1 cellular context compared by ENCODE assay signal in the genomic region with DNA sequence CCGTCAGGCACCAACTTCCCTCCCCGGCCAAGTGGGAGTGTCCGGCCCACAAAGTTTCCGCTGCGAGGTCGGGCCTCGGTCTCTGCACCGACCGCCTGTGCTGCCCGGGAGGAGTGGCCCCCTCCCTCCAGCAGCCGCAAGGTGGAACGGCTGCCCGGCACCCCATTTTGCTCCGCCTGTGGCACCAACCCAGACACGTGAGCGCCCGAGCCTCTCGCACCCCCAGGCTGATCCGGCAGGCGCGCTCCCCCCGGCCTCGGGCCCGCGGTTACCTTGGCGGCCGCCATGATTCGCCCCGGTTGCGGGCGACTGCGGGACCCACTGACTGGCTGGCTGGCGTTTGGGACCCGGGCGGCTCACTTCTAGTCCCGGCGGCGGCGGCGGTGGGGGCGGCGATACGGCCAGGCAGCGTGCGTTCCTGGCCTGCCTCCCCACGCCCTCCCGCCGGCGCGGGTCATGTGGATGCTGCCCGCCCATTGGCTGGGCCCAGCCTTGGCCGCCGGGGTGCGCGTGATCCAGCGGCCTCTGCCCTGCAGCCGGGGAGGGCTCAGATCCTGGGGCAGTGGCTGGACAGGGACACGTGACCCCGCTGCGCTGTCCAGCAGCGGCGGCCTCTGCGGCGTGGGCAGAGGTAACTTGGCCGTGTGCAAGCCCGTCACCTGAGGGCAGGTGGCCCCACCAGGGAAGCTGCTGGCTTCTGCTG.
TF ChIP-seq lines count a peak whose summit lies in the region.

A gene with protein sequence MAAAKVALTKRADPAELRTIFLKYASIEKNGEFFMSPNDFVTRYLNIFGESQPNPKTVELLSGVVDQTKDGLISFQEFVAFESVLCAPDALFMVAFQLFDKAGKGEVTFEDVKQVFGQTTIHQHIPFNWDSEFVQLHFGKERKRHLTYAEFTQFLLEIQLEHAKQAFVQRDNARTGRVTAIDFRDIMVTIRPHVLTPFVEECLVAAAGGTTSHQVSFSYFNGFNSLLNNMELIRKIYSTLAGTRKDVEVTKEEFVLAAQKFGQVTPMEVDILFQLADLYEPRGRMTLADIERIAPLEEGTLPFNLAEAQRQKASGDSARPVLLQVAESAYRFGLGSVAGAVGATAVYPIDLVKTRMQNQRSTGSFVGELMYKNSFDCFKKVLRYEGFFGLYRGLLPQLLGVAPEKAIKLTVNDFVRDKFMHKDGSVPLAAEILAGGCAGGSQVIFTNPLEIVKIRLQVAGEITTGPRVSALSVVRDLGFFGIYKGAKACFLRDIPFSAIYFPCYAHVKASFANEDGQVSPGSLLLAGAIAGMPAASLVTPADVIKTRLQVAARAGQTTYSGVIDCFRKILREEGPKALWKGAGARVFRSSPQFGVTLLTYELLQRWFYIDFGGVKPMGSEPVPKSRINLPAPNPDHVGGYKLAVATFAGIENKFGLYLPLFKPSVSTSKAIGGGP (minus strand): TSS at position 429 of the 703 bp plus-strand sequence. CDS start 142 bp downstream, at position 287.

TF ChIP-seq in HEK293, 187 proteins besides CTCF, POLR2A, EP300 and RAD21 (continued from another document and continues in another):
- TF ChIP-seq ZNF664 (tag by site-specific recombination; IDR thresholded peaks at IDR 0.05), result no peak
- TF ChIP-seq GLI4 (tag by site-specific recombination; IDR thresholded peaks at IDR 0.05), result peak; percentile 71; the same call in 1 of the 2 replicates
- TF ChIP-seq, protein P1, sequence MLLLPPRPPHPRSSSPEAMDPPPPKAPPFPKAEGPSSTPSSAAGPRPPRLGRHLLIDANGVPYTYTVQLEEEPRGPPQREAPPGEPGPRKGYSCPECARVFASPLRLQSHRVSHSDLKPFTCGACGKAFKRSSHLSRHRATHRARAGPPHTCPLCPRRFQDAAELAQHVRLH (tag by site-specific recombination; IDR thresholded peaks at IDR 0.05), result 0 out of 2 replicates have a peak, but pooled peaks have one; percentile 8
- TF ChIP-seq SETDB1 (IDR thresholded peaks at IDR 0.05; ENCODE audit: insufficient read length, low read length), result no peak
- TF ChIP-seq ZNF610 (tag by site-specific recombination; IDR thresholded peaks at IDR 0.05; ENCODE audit: borderline replicate concordance), result peak; percentile 31; the same call in 1 of the 2 replicates
- TF ChIP-seq GLIS2 (tag by site-specific recombination; IDR thresholded peaks at IDR 0.05), result peak; percentile 84
- no peak for TF ChIP-seq ZFP41 (tag by site-specific recombination; IDR thresholded peaks at IDR 0.05; ENCODE audit: borderline replicate concordance)
- TF ChIP-seq ZNF561 (tag by site-specific recombination; IDR thresholded peaks at IDR 0.05; ENCODE audit: borderline replicate concordance), result peak; percentile 45; the same call in 1 of the 2 replicates
- TF ChIP-seq, protein P2, sequence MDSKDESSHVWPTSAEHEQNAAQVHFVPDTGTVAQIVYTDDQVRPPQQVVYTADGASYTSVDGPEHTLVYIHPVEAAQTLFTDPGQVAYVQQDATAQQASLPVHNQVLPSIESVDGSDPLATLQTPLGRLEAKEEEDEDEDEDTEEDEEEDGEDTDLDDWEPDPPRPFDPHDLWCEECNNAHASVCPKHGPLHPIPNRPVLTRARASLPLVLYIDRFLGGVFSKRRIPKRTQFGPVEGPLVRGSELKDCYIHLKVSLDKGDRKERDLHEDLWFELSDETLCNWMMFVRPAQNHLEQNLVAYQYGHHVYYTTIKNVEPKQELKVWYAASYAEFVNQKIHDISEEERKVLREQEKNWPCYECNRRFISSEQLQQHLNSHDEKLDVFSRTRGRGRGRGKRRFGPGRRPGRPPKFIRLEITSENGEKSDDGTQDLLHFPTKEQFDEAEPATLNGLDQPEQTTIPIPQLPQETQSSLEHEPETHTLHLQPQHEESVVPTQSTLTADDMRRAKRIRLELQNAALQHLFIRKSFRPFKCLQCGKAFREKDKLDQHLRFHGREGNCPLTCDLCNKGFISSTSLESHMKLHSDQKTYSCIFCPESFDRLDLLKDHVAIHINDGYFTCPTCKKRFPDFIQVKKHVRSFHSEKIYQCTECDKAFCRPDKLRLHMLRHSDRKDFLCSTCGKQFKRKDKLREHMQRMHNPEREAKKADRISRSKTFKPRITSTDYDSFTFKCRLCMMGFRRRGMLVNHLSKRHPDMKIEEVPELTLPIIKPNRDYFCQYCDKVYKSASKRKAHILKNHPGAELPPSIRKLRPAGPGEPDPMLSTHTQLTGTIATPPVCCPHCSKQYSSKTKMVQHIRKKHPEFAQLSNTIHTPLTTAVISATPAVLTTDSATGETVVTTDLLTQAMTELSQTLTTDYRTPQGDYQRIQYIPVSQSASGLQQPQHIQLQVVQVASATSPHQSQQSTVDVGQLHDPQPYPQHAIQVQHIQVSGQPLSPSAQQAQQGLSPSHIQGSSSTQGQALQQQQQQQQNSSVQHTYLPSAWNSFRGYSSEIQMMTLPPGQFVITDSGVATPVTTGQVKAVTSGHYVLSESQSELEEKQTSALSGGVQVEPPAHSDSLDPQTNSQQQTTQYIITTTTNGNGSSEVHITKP (tag by site-specific recombination; IDR thresholded peaks at IDR 0.05), result peak; percentile 81
- peak; percentile 97 for TF ChIP-seq ZNF341 (tag by site-specific recombination; IDR thresholded peaks at IDR 0.05; ENCODE audit: low read depth)
- peak; percentile 87 for TF ChIP-seq ZSCAN30 (tag by site-specific recombination; IDR thresholded peaks at IDR 0.05)
- peak; percentile 90 for TF ChIP-seq ZFP37 (tag by site-specific recombination; IDR thresholded peaks at IDR 0.05)
- no peak for TF ChIP-seq ZNF211 (tag by site-specific recombination; IDR thresholded peaks at IDR 0.05; ENCODE audit: low read depth)
- TF ChIP-seq, protein P3, sequence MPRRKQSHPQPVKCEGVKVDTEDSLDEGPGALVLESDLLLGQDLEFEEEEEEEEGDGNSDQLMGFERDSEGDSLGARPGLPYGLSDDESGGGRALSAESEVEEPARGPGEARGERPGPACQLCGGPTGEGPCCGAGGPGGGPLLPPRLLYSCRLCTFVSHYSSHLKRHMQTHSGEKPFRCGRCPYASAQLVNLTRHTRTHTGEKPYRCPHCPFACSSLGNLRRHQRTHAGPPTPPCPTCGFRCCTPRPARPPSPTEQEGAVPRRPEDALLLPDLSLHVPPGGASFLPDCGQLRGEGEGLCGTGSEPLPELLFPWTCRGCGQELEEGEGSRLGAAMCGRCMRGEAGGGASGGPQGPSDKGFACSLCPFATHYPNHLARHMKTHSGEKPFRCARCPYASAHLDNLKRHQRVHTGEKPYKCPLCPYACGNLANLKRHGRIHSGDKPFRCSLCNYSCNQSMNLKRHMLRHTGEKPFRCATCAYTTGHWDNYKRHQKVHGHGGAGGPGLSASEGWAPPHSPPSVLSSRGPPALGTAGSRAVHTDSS (tag by site-specific recombination; IDR thresholded peaks at IDR 0.05), result no peak
- peak; percentile 35; the same call in 1 of the 2 replicates for TF ChIP-seq SCRT2 (tag by site-specific recombination; IDR thresholded peaks at IDR 0.05)
- no peak for TF ChIP-seq ZNF404 (tag by site-specific recombination; IDR thresholded peaks at IDR 0.05)
- no peak for TF ChIP-seq SCRT1 (tag by site-specific recombination; IDR thresholded peaks at IDR 0.05; ENCODE audit: borderline replicate concordance)
- peak; percentile 51 for TF ChIP-seq KLF16 (tag by site-specific recombination; IDR thresholded peaks at IDR 0.05)
- 0 out of 2 replicates have a peak, but pooled peaks have one; percentile 23 for TF ChIP-seq ZNF677 (tag by site-specific recombination; IDR thresholded peaks at IDR 0.05)
- TF ChIP-seq ZNF362 (tag by site-specific recombination; IDR thresholded peaks at IDR 0.05), result no peak
- 0 out of 2 replicates have a peak, but pooled peaks have one; percentile 5 for TF ChIP-seq IKZF3 (tag by site-specific recombination; IDR thresholded peaks at IDR 0.05)
- TF ChIP-seq, protein P4, sequence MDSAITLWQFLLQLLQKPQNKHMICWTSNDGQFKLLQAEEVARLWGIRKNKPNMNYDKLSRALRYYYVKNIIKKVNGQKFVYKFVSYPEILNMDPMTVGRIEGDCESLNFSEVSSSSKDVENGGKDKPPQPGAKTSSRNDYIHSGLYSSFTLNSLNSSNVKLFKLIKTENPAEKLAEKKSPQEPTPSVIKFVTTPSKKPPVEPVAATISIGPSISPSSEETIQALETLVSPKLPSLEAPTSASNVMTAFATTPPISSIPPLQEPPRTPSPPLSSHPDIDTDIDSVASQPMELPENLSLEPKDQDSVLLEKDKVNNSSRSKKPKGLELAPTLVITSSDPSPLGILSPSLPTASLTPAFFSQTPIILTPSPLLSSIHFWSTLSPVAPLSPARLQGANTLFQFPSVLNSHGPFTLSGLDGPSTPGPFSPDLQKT (IDR thresholded peaks at IDR 0.05; ENCODE audit: borderline replicate concordance, low read depth, low read length), result no peak
- TF ChIP-seq BCL11A (tag by site-specific recombination; IDR thresholded peaks at IDR 0.05; ENCODE audit: low read depth), result 0 out of 2 replicates have a peak, but pooled peaks have one; percentile 16
- peak; percentile 8; the same call in 1 of the 2 replicates for TF ChIP-seq ZNF629 (tag by site-specific recombination; IDR thresholded peaks at IDR 0.05)
- TF ChIP-seq ZNF645 (tag by site-specific recombination; IDR thresholded peaks at IDR 0.05), result 0 out of 2 replicates have a peak, but pooled peaks have one; percentile 30
- TF ChIP-seq ZNF600 (tag by site-specific recombination; IDR thresholded peaks at IDR 0.05), result 0 out of 2 replicates have a peak, but pooled peaks have one; percentile 45
- no peak; the same call in 1 of the 2 replicates for TF ChIP-seq ZNF518A (tag by site-specific recombination; conservative IDR thresholded peaks at IDR 0.05; ENCODE audit: low read depth)
- TF ChIP-seq, protein P5, sequence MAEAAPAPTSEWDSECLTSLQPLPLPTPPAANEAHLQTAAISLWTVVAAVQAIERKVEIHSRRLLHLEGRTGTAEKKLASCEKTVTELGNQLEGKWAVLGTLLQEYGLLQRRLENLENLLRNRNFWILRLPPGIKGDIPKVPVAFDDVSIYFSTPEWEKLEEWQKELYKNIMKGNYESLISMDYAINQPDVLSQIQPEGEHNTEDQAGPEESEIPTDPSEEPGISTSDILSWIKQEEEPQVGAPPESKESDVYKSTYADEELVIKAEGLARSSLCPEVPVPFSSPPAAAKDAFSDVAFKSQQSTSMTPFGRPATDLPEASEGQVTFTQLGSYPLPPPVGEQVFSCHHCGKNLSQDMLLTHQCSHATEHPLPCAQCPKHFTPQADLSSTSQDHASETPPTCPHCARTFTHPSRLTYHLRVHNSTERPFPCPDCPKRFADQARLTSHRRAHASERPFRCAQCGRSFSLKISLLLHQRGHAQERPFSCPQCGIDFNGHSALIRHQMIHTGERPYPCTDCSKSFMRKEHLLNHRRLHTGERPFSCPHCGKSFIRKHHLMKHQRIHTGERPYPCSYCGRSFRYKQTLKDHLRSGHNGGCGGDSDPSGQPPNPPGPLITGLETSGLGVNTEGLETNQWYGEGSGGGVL (tag by site-specific recombination; IDR thresholded peaks at IDR 0.05), result peak; percentile 69; the same call in 1 of the 2 replicates
- TF ChIP-seq MYNN (tag by site-specific recombination; IDR thresholded peaks at IDR 0.05; ENCODE audit: borderline replicate concordance), result 0 out of 2 replicates have a peak, but pooled peaks have one; percentile 16
- TF ChIP-seq ZBTB7A (tag by site-specific recombination; IDR thresholded peaks at IDR 0.05; ENCODE audit: low read depth), result 0 out of 2 replicates have a peak, but pooled peaks have one; percentile 28
- peak; percentile 61; the same call in 1 of the 2 replicates for TF ChIP-seq ZBTB17 (tag by site-specific recombination; IDR thresholded peaks at IDR 0.05)
- TF ChIP-seq SP3 (tag by site-specific recombination; IDR thresholded peaks at IDR 0.05), result peak; percentile 55
- TF ChIP-seq YY1 (tag by site-specific recombination; IDR thresholded peaks at IDR 0.05), result peak; percentile 83
